ENCODE assay signal across 1 cellular context in genomic region chr9:37784640-37785483, GRCh38.
TF ChIP-seq lines count a peak whose summit lies in the region.

Gene EXOSC3 (minus strand): TSS chr9:37785064. CDS start chr9:37785044, 20 bp downstream.

TF ChIP-seq in GM23338, 12 proteins besides CTCF, POLR2A, EP300 and RAD21 (continued from another document):
- TF ChIP-seq EZH2phosphoT487 (IDR thresholded peaks at IDR 0.05; ENCODE audit: unreplicated experiment) (no peak), POLR2AphosphoS5 (IDR thresholded peaks at IDR 0.05; ENCODE audit: low read depth) (peak; percentile 92), ETS1 (IDR thresholded peaks at IDR 0.05) (peak; percentile 81), ZNF462 (CRISPR knock-in tag; IDR thresholded peaks at IDR 0.05) (no peak), CREB1 (CRISPR knock-in tag; IDR thresholded peaks at IDR 0.05; ENCODE audit: low read depth) (peak; percentile 35; the same call in 1 of the 2 replicates), EZH2 (IDR thresholded peaks at IDR 0.05; ENCODE audit: low read depth, unreplicated experiment) (no peak), ZNF331 (CRISPR knock-in tag; IDR thresholded peaks at IDR 0.05; ENCODE audit: low read depth) (no peak)
